ENCODE assay signal across 17 cellular contexts in the genomic region with DNA sequence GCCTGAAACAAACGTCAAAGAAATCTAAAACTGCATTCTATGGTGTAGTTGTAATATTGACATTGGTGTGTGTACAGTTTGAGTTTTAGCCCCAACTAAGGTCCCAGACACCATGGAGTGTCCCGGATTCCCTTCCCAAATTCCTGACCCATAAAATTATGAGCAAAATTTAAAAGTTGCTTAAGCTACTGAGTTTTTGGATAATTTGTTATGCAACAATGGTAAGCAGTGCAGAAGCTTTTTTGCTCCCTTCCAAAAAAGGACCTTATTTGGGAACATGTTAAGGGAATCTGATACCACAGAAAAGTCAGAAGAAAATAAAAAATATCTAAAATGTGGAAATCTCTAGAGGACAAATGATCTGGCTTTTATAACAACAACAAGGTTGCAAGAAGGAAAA.
A peak's percentile ranks its signal among the peaks of the same experiment; 100 is the strongest.
DNase-seq lines count a peak whose midpoint lies in the region; ATAC-seq and TF ChIP-seq lines count a peak whose summit lies in the region.
"Had no signal": no experiment of that assay in that cellular context is flagged by ENCODE, and none has a peak within 500 bp of the region (broad histone marks: within the 10 kb centered on the region; RNA-seq: fewer than 3 reads in every experiment).

No MANE protein-coding gene starts in this region.

- peaks cover 0 to 5% (median 0%) of the 10 kb centered on the region in 11 experiments; a peak in 2 of 22 replicates for H4K20me1 ChIP-seq in BLaER1 treated with 17β-estradiol and CSF1 and Interleukin-3, amounts not matched to agents 10 nM and 100 nM

- ATAC-seq in left cardiac atrium = peak; percentile 31 to 54
- no peak for ATAC-seq in HG03095 (IDR thresholded peaks at IDR 0.05; ENCODE audit: unreplicated experiment)
- ATAC-seq: stimulated activated naive CD8-positive, alpha-beta T cell treated with anti-CD3 and anti-CD28 coated beads, Interleukin-15, Interleukin-2, amounts not matched to agents 100 U/mL and 50 U/mL, for 24 hours had no signal

- peaks cover 85 to 100% (median 95%) of the 10 kb centered on the region in 10 experiments for H3K4me1 ChIP-seq in BLaER1 treated with 17β-estradiol and CSF1 and Interleukin-3, amounts not matched to agents 10 nM and 100 nM
- H3K4me1 ChIP-seq in ascending aorta (peaks cover 2 to 22% of the 10 kb centered on the region in 2 donors), skeletal muscle satellite cell (ENCODE audit: control insufficient read depth, insufficient read depth, low read length) (peaks cover 24% of the 10 kb centered on the region)

- H3K4me3 ChIP-seq in BLaER1 treated with 17β-estradiol and CSF1 and Interleukin-3, amounts not matched to agents 10 nM and 100 nM = peak overlapping the region in 1 of 10 experiments; percentile 12; a peak in 2 of 20 replicates
- H3K4me3 ChIP-seq in ascending aorta (no peak overlapping the region), skeletal muscle satellite cell (ENCODE audit: low read length) (no peak overlapping the region)
- H3K4me3 ChIP-seq: smooth muscle cell had no signal

- H3K27me3 ChIP-seq in BLaER1 treated with 17β-estradiol and CSF1 and Interleukin-3, amounts not matched to agents 10 nM and 100 nM = no peaks in the 10 kb centered on the region
- H3K27me3 ChIP-seq in ascending aorta (no peaks in the 10 kb centered on the region), skeletal muscle satellite cell (ENCODE audit: control insufficient read depth, insufficient read depth, low read length) (no peaks in the 10 kb centered on the region)

- H3K36me3 ChIP-seq in BLaER1 treated with 17β-estradiol and CSF1 and Interleukin-3, amounts not matched to agents 10 nM and 100 nM = peaks cover 19 to 74% (median 55%) of the 10 kb centered on the region in 11 experiments; a peak in 20 of 22 replicates
- no peaks in the 10 kb centered on the region for H3K36me3 ChIP-seq in ascending aorta
- H3K36me3 ChIP-seq in skeletal muscle satellite cell (ENCODE audit: insufficient read depth, low read length) = no peaks in the 10 kb centered on the region
- H3K36me3 ChIP-seq: WERI-Rb-1 had no signal

- intact Hi-C loops in ascending aorta (cut with DNase I) (no loop called here), left cardiac atrium (cut with DNase I) (no loop called here)

- peaks cover 0 to 23% (median 11%) of the 10 kb centered on the region in 11 experiments; a peak in 10 of 22 replicates for H3K9me3 ChIP-seq in BLaER1 treated with 17β-estradiol and CSF1 and Interleukin-3, amounts not matched to agents 10 nM and 100 nM (replicated peaks in 1 of 11)
- H3K9me3 ChIP-seq in ascending aorta = no peaks in the 10 kb centered on the region
- no peaks in the 10 kb centered on the region for H3K9me3 ChIP-seq in skeletal muscle satellite cell (replicated peaks; ENCODE audit: low read length)

- peak overlapping the region; percentile 65 to 96 (median 84) for H3K4me2 ChIP-seq in BLaER1 treated with 17β-estradiol and CSF1 and Interleukin-3, amounts not matched to agents 10 nM and 100 nM
- H3K4me2 ChIP-seq in skeletal muscle satellite cell (ENCODE audit: low read length) = no peak overlapping the region
- H3K4me2 ChIP-seq: smooth muscle cell had no signal

- TF ChIP-seq CTCF in ascending aorta (IDR thresholded peaks at IDR 0.05) = no peak

- H3K27ac ChIP-seq in BLaER1 treated with 17β-estradiol and CSF1 and Interleukin-3, amounts not matched to agents 10 nM and 100 nM = peak overlapping the region in 9 of 11 experiments; percentile 3 to 75 (median 53); a peak in 10 of 22 replicates
- H3K27ac ChIP-seq in ascending aorta = peak overlapping the region; percentile 76 to 80
- H3K27ac ChIP-seq: WERI-Rb-1 had no signal

- DNase-seq in ascending aorta (ENCODE audit: low spot score in 2 of 2) = no peak
- no peak for DNase-seq in left cardiac atrium
- no peak for DNase-seq in NCI-H1694 (lab: John Stamatoyannopoulos, UW)
- DNase-seq in occipital lobe (lab: John Stamatoyannopoulos, UW) = no peak
- no peak for DNase-seq in D341Med (ENCODE audit: low spot score)
- DNase-seq: activated naive CD8-positive, alpha-beta T cell treated with anti-CD3 and anti-CD28 coated beads, Interleukin-2, amount 10 ng/mL, durations not matched to agents 7 days and 5 days; DMS79; hypothalamus; KG1; NCI-H1436 treated with DMSO at 0.1 percent for 48 hours; NCI-H446; stimulated activated naive CD8-positive, alpha-beta T cell treated with anti-CD3 and anti-CD28 coated beads, Interleukin-15, Interleukin-2, amounts not matched to agents 100 U/mL and 50 U/mL, for 24 hours; WERI-Rb-1 had no signal

- H3K9ac ChIP-seq in BLaER1 treated with 17β-estradiol and CSF1 and Interleukin-3, amounts not matched to agents 10 nM and 100 nM = peak overlapping the region in 3 of 11 experiments; percentile 3 to 68 (median 60); a peak in 6 of 22 replicates
- peak overlapping the region; percentile 20 for H3K9ac ChIP-seq in skeletal muscle satellite cell (ENCODE audit: low read depth, low read length)
